Comparison of ENCODE assay signal across 26 cellular contexts in the genomic region with DNA sequence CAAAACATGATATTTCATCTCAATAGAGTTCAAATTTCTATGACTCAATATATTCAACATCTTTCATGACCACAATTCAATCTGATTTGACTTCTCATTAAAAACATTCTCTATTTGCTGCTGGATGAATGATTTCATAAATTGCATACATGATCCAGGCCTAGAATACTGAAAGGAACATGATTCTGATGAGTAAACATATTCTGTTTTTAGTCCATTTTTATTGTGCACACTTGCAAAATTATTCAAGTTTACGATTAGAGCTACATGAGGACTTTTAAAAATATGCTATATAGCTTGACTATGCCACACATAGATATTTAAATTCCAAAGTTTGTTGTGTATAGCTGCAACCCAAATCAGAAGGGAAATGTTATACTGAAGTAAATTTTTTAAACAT.
"Had no signal": no experiment of that assay in that cellular context is flagged by ENCODE, and none has a peak within 500 bp of the region (broad histone marks: within the 10 kb centered on the region; RNA-seq: fewer than 3 reads in every experiment).

No MANE protein-coding gene starts in this region.

- H3K27ac ChIP-seq: colonic mucosa, coronary artery, dorsolateral prefrontal cortex, epithelial cell of prostate, esophagus muscularis mucosa, esophagus squamous epithelium, foreskin keratinocyte, gastrocnemius medialis, gastroesophageal sphincter, heart left ventricle, heart right ventricle had no signal

- H3K36me3 ChIP-seq: colonic mucosa, esophagus muscularis mucosa, esophagus squamous epithelium, gastrocnemius medialis, gastroesophageal sphincter, heart left ventricle, heart right ventricle had no signal

- H3K9me3 ChIP-seq: colonic mucosa, esophagus muscularis mucosa, esophagus squamous epithelium, gastrocnemius medialis, gastroesophageal sphincter, heart left ventricle, heart right ventricle had no signal

- DNase-seq: colonic mucosa; cortex of kidney; dermis blood vessel endothelial cell; dorsolateral prefrontal cortex; effector CD4-positive, alpha-beta T cell; effector CD8-positive, alpha-beta T cell; effector memory CD4-positive, alpha-beta T cell; effector memory CD8-positive, alpha-beta T cell; erythroblast; esophagus squamous epithelium; foreskin fibroblast; foreskin keratinocyte; foreskin melanocyte; gastrocnemius medialis; glutamatergic neuron; head of caudate nucleus; heart left ventricle; heart right ventricle had no signal

- H3K4me3 ChIP-seq: colonic mucosa, coronary artery, dorsolateral prefrontal cortex, esophagus muscularis mucosa, esophagus squamous epithelium, gastrocnemius medialis, gastroesophageal sphincter, heart left ventricle, heart right ventricle had no signal

- ATAC-seq: effector memory CD8-positive, alpha-beta T cell; esophagus mucosa; foreskin keratinocyte; gastroesophageal sphincter; heart left ventricle; heart right ventricle had no signal

- FAIRE-seq: endometrium, endothelial cell of umbilical vein, frontal cortex had no signal

- H3K4me1 ChIP-seq: colonic mucosa, foreskin keratinocyte, gastroesophageal sphincter, heart left ventricle, heart right ventricle had no signal

- H3K27me3 ChIP-seq: colonic mucosa, esophagus muscularis mucosa, esophagus squamous epithelium, foreskin keratinocyte, gastrocnemius medialis, gastroesophageal sphincter, heart right ventricle had no signal
